ENCODE assay signal across 1 cellular context in the genomic region with DNA sequence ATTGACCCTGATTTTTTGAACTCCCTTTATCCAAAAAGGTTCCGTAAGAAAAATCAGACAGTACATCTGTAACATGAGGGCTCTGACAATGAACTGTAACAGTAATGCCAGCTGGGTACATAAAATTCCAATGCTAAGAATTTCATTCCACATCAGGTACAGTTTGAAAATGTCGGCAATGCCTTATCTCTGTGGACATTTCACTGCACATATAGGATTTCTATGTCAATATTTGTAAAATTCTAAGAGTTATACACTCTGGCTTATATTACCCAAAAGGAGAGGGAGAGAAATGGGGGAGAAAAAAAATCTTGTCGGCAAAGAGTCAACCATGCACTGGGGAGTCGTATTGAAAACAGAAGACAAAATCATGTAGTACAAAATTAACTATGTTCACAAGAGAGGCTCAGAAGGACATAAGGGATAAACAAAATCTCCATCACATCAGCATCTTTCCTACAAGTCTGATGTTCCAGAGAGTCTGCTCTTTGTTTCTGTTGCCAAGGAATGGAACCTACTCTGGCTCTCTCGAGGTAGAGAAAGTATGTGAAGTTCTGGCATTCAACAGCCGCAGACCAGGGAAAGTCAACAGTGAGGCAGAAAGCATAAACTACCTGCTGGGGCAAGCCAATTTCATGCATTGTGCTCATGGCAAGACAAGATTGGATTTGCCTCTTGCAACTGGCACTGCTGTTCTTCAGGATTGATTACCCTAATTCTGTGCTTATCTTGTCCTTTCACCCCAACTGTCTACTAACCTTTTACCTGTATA.
TF ChIP-seq lines count a peak whose summit lies in the region.

No MANE protein-coding gene starts in this region.

TF ChIP-seq in H1, 55 proteins besides CTCF, POLR2A, EP300 and RAD21 (continued from another document):
- TF ChIP-seq POU5F1 (IDR thresholded peaks at IDR 0.05; ENCODE audit: low read depth, low read length) (no peak), HDAC6 (IDR thresholded peaks at IDR 0.05; ENCODE audit: low read depth, low read length) (no peak), KDM4A (IDR thresholded peaks at IDR 0.05; ENCODE audit: low read depth, low read length, severe bottlenecking) (no peak), JUND (IDR thresholded peaks at IDR 0.05; ENCODE audit: low read length) (no peak), PHF8 (conservative IDR thresholded peaks at IDR 0.05; ENCODE audit: low read depth, low read length) (no peak)
